In genomic region chr4:187085339-187085738, GRCh38 we compare ENCODE assay signal across 35 cellular contexts.
"Had no signal": no experiment of that assay in that cellular context is flagged by ENCODE, and none has a peak within 500 bp of the region (broad histone marks: within the 10 kb centered on the region; RNA-seq: fewer than 3 reads in every experiment).

No MANE protein-coding gene starts in this region.

- DNase-seq: Kasumi-1, MG63, MM.1S, MV-4-11, NCI-H1048, NCI-H1092, NCI-H1092 treated with DMSO at 0.1 percent for 48 hours, NCI-H1105, NCI-H1105 treated with DMSO at 0.1 percent for 48 hours, NCI-H1417, NCI-H1417 treated with DMSO at 0.1 percent for 48 hours, NCI-H1436, NCI-H1436 treated with DMSO at 0.1 percent for 48 hours, NCI-H146, NCI-H1694, NCI-H1694 treated with DMSO at 0.1 percent for 48 hours, NCI-H187, NCI-H187 treated with DMSO at 0.1 percent for 48 hours, NCI-H1930, NCI-H2029, NCI-H2029 treated with DMSO at 0.1 percent for 48 hours, NCI-H2081, NCI-H2081 treated with DMSO at 0.1 percent for 48 hours, NCI-H2107, NCI-H2171, NCI-H2171 treated with DMSO at 0.1 percent for 48 hours, NCI-H2227 treated with DMSO at 0.1 percent for 48 hours, NCI-H226, NCI-H345, NCI-H446, NCI-H446 treated with DMSO at 0.1 percent for 48 hours, NCI-H510A, NCI-H510A treated with DMSO at 0.1 percent for 48 hours, NCI-H524, NCI-H524 treated with DMSO at 0.1 percent for 48 hours had no signal

- H3K36me3 ChIP-seq: MG63 had no signal

- H3K9me3 ChIP-seq: MG63 had no signal

- H3K4me3 ChIP-seq: MG63 had no signal

- H3K27me3 ChIP-seq: MG63 had no signal
